ENCODE assay signal across 15 cellular contexts in genomic region chr3:21668012-21668411, GRCh38.
A peak's percentile ranks its signal among the peaks of the same experiment; 100 is the strongest.
DNase-seq lines count a peak whose midpoint lies in the region; ATAC-seq and TF ChIP-seq lines count a peak whose summit lies in the region.
"Had no signal": no experiment of that assay in that cellular context is flagged by ENCODE, and none has a peak within 500 bp of the region (broad histone marks: within the 10 kb centered on the region; RNA-seq: fewer than 3 reads in every experiment).

No MANE protein-coding gene starts in this region.

- H3K4me2 ChIP-seq in GM23248 (ENCODE audit: unreplicated experiment) (no peak overlapping the region), mesendoderm (ENCODE audit: low read length) (no peak overlapping the region)
- H3K4me2 ChIP-seq: BLaER1 treated with 17β-estradiol and CSF1 and Interleukin-3, amounts not matched to agents 10 nM and 100 nM had no signal

- DNase-seq in GM23248, result peak; percentile 5
- DNase-seq in M059J (ENCODE audit: low read depth), result peak; percentile 68
- no peak for DNase-seq in Panc1 (ENCODE audit: low read depth, low spot score)
- DNase-seq in mesendoderm, result peak; percentile 57
- no peak for DNase-seq in activated T-cell treated with anti-CD3 and anti-CD28 coated beads, Interleukin-2, amount 50 U/mL, for 72 hours
- DNase-seq in chondrocyte (ENCODE audit: low spot score), result no peak
- DNase-seq in NCI-H187 (lab: John Stamatoyannopoulos, UW), result no peak
- no peak for DNase-seq in OCI-M1 (lab: John Stamatoyannopoulos, UW)
- DNase-seq: Calu3; CD8-positive, alpha-beta T cell; DMS79 treated with DMSO at 0.1 percent for 48 hours; H9 had no signal

- H4K8ac ChIP-seq in mesendoderm (ENCODE audit: low read depth, low read length), result no peak overlapping the region

- H2AK5ac ChIP-seq in mesendoderm (ENCODE audit: low read length), result no peak overlapping the region

- no peak overlapping the region for H3K4ac ChIP-seq in mesendoderm (ENCODE audit: low read depth, low read length)

- no peak overlapping the region for H3K23ac ChIP-seq in mesendoderm (ENCODE audit: low read length)

- no peak overlapping the region for H4K5ac ChIP-seq in mesendoderm (ENCODE audit: low read length)

- no peak overlapping the region for H3K27ac Mint-ChIP-seq in activated T-cell treated with anti-CD3 and anti-CD28 coated beads, Interleukin-2, amount 50 U/mL, for 72 hours
- H3K27ac Mint-ChIP-seq in chondrocyte (ENCODE audit: unreplicated experiment), result no peak overlapping the region
- H3K27ac Mint-ChIP-seq: B cell; CD8-positive, alpha-beta T cell; H9 had no signal

- no peaks in the 10 kb centered on the region for H3K79me1 ChIP-seq in mesendoderm (ENCODE audit: low read length)

- in situ Hi-C loops in GM23248 (cut with MboI) (no loop called here), Panc1 (cut with HindIII; ENCODE audit: low pct_unique_long_range_greater_than_20kb, low sequenced_read_pairs) (no loop called here)

- H2BK5ac ChIP-seq in mesendoderm (ENCODE audit: low read length), result no peak overlapping the region

- peak; percentile 48; the same call in 1 of the 2 replicates for ATAC-seq in Panc1
- ATAC-seq in activated T-cell treated with anti-CD3 and anti-CD28 coated beads, Interleukin-2, amount 50 U/mL, for 72 hours (replicated peaks in 1 of 2), result no peak
- ATAC-seq: CD8-positive, alpha-beta T cell; GM12878 had no signal

- no peaks in the 10 kb centered on the region for H3K36me3 ChIP-seq in GM23248 (ENCODE audit: low read depth)
- no peaks in the 10 kb centered on the region for H3K36me3 ChIP-seq in Panc1 (ENCODE audit: control insufficient read depth, insufficient read depth, low read length)
- H3K36me3 ChIP-seq in mesendoderm (ENCODE audit: control insufficient read depth, insufficient read depth, low read length), result no peaks in the 10 kb centered on the region

- peaks cover 13% of the 10 kb centered on the region for H3F3A ChIP-seq in GM23248 (ENCODE audit: insufficient read depth)

- no peak overlapping the region for H3K18ac ChIP-seq in mesendoderm (ENCODE audit: low read length)

- no peaks in the 10 kb centered on the region for H3K36me3 Mint-ChIP-seq in activated T-cell treated with anti-CD3 and anti-CD28 coated beads, Interleukin-2, amount 50 U/mL, for 72 hours (ENCODE audit: insufficient read depth in 2 of 2)
- H3K36me3 Mint-ChIP-seq in chondrocyte (ENCODE audit: low read depth), result no peaks in the 10 kb centered on the region
- H3K36me3 Mint-ChIP-seq: CD8-positive, alpha-beta T cell had no signal

- no peak overlapping the region for H3K56ac ChIP-seq in mesendoderm (ENCODE audit: low read length)

- no peaks in the 10 kb centered on the region; the same call in 1 of the 2 replicates for H3K9me2 ChIP-seq in GM23248 (ENCODE audit: insufficient read depth)

- CTCF ChIA-PET in Panc1 (lab: Charles Lee), result no interaction called here

- H3K9ac ChIP-seq in GM23248 (no peak overlapping the region), mesendoderm (ENCODE audit: low read length) (no peak overlapping the region)
- H3K9ac ChIP-seq: BLaER1 treated with 17β-estradiol and CSF1 and Interleukin-3, amounts not matched to agents 10 nM and 100 nM had no signal

- H3K9me3 Mint-ChIP-seq in activated T-cell treated with anti-CD3 and anti-CD28 coated beads, Interleukin-2, amount 50 U/mL, for 72 hours, result peaks cover 1 to 2% of the 10 kb centered on the region in 2 donors
- no peaks in the 10 kb centered on the region for H3K9me3 Mint-ChIP-seq in chondrocyte (ENCODE audit: low read depth)
- H3K9me3 Mint-ChIP-seq: H9 had no signal

- POLR2A ChIA-PET in Panc1 (lab: Charles Lee), result no interaction called here

- intact Hi-C loops in Panc1 (cut with micrococcal nuclease; ENCODE audit: unreplicated experiment), result no loop called here

- H3K27ac ChIP-seq in GM23248, result no peak overlapping the region
- H3K27ac ChIP-seq in Panc1 (ENCODE audit: low read length), result no peak overlapping the region
- no peak overlapping the region for H3K27ac ChIP-seq in mesendoderm (ENCODE audit: low read depth, low read length)
- H3K27ac ChIP-seq: BLaER1 treated with 17β-estradiol and CSF1 and Interleukin-3, amounts not matched to agents 10 nM and 100 nM had no signal

- H3K4me3 Mint-ChIP-seq in activated T-cell treated with anti-CD3 and anti-CD28 coated beads, Interleukin-2, amount 50 U/mL, for 72 hours, result no peak overlapping the region
- no peak overlapping the region for H3K4me3 Mint-ChIP-seq in chondrocyte (ENCODE audit: unreplicated experiment)
- H3K4me3 Mint-ChIP-seq: B cell; CD8-positive, alpha-beta T cell; H9 had no signal

- H3K4me3 ChIP-seq in GM23248 (no peak overlapping the region), Panc1 (ENCODE audit: low read depth in 2 of 2, low read length in 2 of 2) (no peak overlapping the region), mesendoderm (ENCODE audit: low read length) (no peak overlapping the region)
- H3K4me3 ChIP-seq: BLaER1 treated with 17β-estradiol and CSF1 and Interleukin-3, amounts not matched to agents 10 nM and 100 nM; GM12878 had no signal

- no peaks in the 10 kb centered on the region for H4K20me1 ChIP-seq in GM23248 (ENCODE audit: insufficient read depth)
- H4K20me1 ChIP-seq: BLaER1 treated with 17β-estradiol and CSF1 and Interleukin-3, amounts not matched to agents 10 nM and 100 nM had no signal

- peaks cover 17% of the 10 kb centered on the region for H3K4me1 ChIP-seq in GM23248 (ENCODE audit: insufficient read depth)
- no peaks in the 10 kb centered on the region; the same call in 1 of the 2 replicates for H3K4me1 ChIP-seq in Panc1 (ENCODE audit: control insufficient read depth, insufficient read depth, low read length)
- H3K4me1 ChIP-seq in mesendoderm (ENCODE audit: control insufficient read depth, low read depth, low read length), result peaks cover 6% of the 10 kb centered on the region

- no peak overlapping the region for H2BK120ac ChIP-seq in mesendoderm (ENCODE audit: low read depth, low read length)

- H2AFZ ChIP-seq in GM23248, result no peak overlapping the region

- H3K27me3 ChIP-seq in GM23248 (replicated peaks; ENCODE audit: insufficient read depth) (no peaks in the 10 kb centered on the region), Panc1 (ENCODE audit: control insufficient read depth, insufficient read depth, low read length) (no peaks in the 10 kb centered on the region), mesendoderm (ENCODE audit: insufficient read depth, low read length, poor library complexity) (no peaks in the 10 kb centered on the region)
- H3K27me3 ChIP-seq: BLaER1 treated with 17β-estradiol and CSF1 and Interleukin-3, amounts not matched to agents 10 nM and 100 nM had no signal

- 59 to 71% methylated on average over 1 of the region's 1 CpG for WGBS in GM23248 (ENCODE audit: low coverage in 1 of 2, low lambda C conversion rate in 2 of 2, missing lambda C conversion rate in 2 of 2), 2 experiments
- WGBS in mesendoderm (ENCODE audit: extremely low coverage, insufficient coverage, low lambda C conversion rate), result no CpG with 5 or more reads among the region's 1 CpG

- H3K79me2 ChIP-seq in GM23248 (ENCODE audit: insufficient read depth) (no peaks in the 10 kb centered on the region), mesendoderm (ENCODE audit: control insufficient read depth, insufficient read depth, low read length) (no peaks in the 10 kb centered on the region)

- no peaks in the 10 kb centered on the region for H3K9me3 ChIP-seq in GM23248 (ENCODE audit: low read depth)
- no peaks in the 10 kb centered on the region for H3K9me3 ChIP-seq in Panc1 (ENCODE audit: control insufficient read depth, insufficient read depth, low read depth, low read length)
- H3K9me3 ChIP-seq: BLaER1 treated with 17β-estradiol and CSF1 and Interleukin-3, amounts not matched to agents 10 nM and 100 nM had no signal

- no peaks in the 10 kb centered on the region for H3K4me1 Mint-ChIP-seq in activated T-cell treated with anti-CD3 and anti-CD28 coated beads, Interleukin-2, amount 50 U/mL, for 72 hours (ENCODE audit: low read depth)
- peaks cover 3% of the 10 kb centered on the region for H3K4me1 Mint-ChIP-seq in chondrocyte (ENCODE audit: low read depth)
- H3K4me1 Mint-ChIP-seq: B cell had no signal

- no peak for TF ChIP-seq CTCF in Panc1 (IDR thresholded peaks at IDR 0.05)
- TF ChIP-seq CTCF in chondrocyte (IDR thresholded peaks at IDR 0.05), result no peak

- no peak overlapping the region for H2BK15ac ChIP-seq in mesendoderm (replicated peaks; ENCODE audit: low read depth)

- H3K27me3 Mint-ChIP-seq in activated T-cell treated with anti-CD3 and anti-CD28 coated beads, Interleukin-2, amount 50 U/mL, for 72 hours (ENCODE audit: low read depth), result no peaks in the 10 kb centered on the region
- H3K27me3 Mint-ChIP-seq in chondrocyte (ENCODE audit: low read depth), result no peaks in the 10 kb centered on the region
- H3K27me3 Mint-ChIP-seq: B cell had no signal

- BruUV-seq in Panc1 (replicated peaks; lab: Mats Ljungman, UMichigan), result no TSS peak

Comparison
In these comparisons a context has a peak if more than half of its experiments do, and no peak if none do; other contexts are left out.
1. DNase-seq: peak in GM23248 (single experiment), M059J (single experiment) and mesendoderm (single experiment); none in Panc1 (single experiment), activated T-cell treated with anti-CD3 and anti-CD28 coated beads, Interleukin-2, amount 50 U/mL, for 72 hours (0 of 2), chondrocyte (single experiment), NCI-H187 (0 of 2) and OCI-M1 (single experiment).